Comparison of ENCODE assay signal across 9 cellular contexts in the genomic region with DNA sequence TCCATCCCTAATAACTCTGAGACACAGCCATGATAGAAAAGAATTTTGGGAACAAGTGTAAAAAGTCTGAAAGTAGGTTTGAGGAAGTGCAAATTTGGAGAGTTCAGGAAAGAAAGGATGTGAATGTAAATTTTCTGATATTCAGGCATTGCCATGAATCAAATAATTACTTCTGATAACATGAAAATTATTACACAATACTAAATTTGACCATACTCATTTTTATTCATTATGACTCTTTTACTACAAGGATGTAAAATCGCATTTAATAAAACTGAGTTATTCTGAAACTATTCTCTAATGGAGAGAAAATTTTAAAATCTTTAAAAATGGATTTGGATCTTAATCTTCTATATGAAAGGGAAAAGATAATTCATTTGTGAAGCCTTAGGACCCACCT. TPM values are rescaled to one million over a fixed set of nuclear protein-coding genes. Genes with fewer than 3 reads are reported as not detected.
"Had no signal": no experiment of that assay in that cellular context is flagged by ENCODE, and none has a peak within 500 bp of the region (broad histone marks: within the 10 kb centered on the region; RNA-seq: fewer than 3 reads in every experiment).

No MANE protein-coding gene starts in this region.

- H3K4me3 ChIP-seq: K562 had no signal

- DNase-seq: KBM-7, KG1 had no signal

- H3K4me2 ChIP-seq: KMS-11 had no signal

- H3K9ac ChIP-seq: KMS-11 had no signal

- FAIRE-seq: HTR-8/SVneo, K562 had no signal

- ATAC-seq: K562 had no signal

- H3K27ac ChIP-seq: HL-60, KMS-11 had no signal

RNA-seq across cellular contexts. Expression of gene NPY2R, which starts 33.8 kb away (rescaled TPM):
- total RNA-seq: HT-29, HT1080, K562 had no signal
- polyA plus RNA-seq: IgD-negative memory B cell, K562 had no signal
